1 cellular context compared by ENCODE assay signal in genomic region chr20:36093025-36093803, GRCh38.
TF ChIP-seq lines count a peak whose summit lies in the region.

No MANE protein-coding gene starts in this region.

TF ChIP-seq in K562, 482 proteins besides CTCF, POLR2A, EP300 and RAD21 (continued from another document):
- TF ChIP-seq GMEB1 (CRISPR knock-in tag; IDR thresholded peaks at IDR 0.05) (peak; percentile 70), ATF1 (CRISPR knock-in tag; IDR thresholded peaks at IDR 0.05) (no peak), ATF1 (tag; IDR thresholded peaks at IDR 0.05) (0 out of 2 replicates have a peak, but pooled peaks have one; percentile 19), MAX (CRISPR knock-in tag; IDR thresholded peaks at IDR 0.05) (peak; percentile 51; the same call in 1 of the 2 replicates), ZBTB43 (CRISPR knock-in tag; IDR thresholded peaks at IDR 0.05) (peak; percentile 99), OTX1 (CRISPR knock-in tag; IDR thresholded peaks at IDR 0.05) (peak; percentile 68; the same call in 1 of the 2 replicates), NFATC3 (IDR thresholded peaks at IDR 0.05) (no peak), HDAC2 (IDR thresholded peaks at IDR 0.05) (peak; percentile 57; the same call in 1 of the 2 replicates), CUX1 (CRISPR knock-in tag; IDR thresholded peaks at IDR 0.05) (0 out of 2 replicates have a peak, but pooled peaks have one; percentile 49), CC2D1A (IDR thresholded peaks at IDR 0.05) (peak; percentile 68; the same call in 1 of the 2 replicates), EGR1 (conservative IDR thresholded peaks at IDR 0.05) (peak; percentile 47; the same call in 1 of the 2 replicates), FOXO4 (CRISPR knock-in tag; IDR thresholded peaks at IDR 0.05) (0 out of 2 replicates have a peak, but pooled peaks have one; percentile 8), RBFOX2 (IDR thresholded peaks at IDR 0.05; ENCODE audit: low read depth, low read length) (peak; percentile 33; the same call in 1 of the 2 replicates), ZKSCAN3 (CRISPR knock-in tag; IDR thresholded peaks at IDR 0.05) (no peak), NR2C1 (IDR thresholded peaks at IDR 0.05) (no peak), NR2C1 (tag; IDR thresholded peaks at IDR 0.05) (no peak), ZNF589 (CRISPR knock-in tag; IDR thresholded peaks at IDR 0.05; ENCODE audit: low read depth) (0 out of 2 replicates have a peak, but pooled peaks have one; percentile 56), E2F3 (CRISPR knock-in tag; IDR thresholded peaks at IDR 0.05) (0 out of 2 replicates have a peak, but pooled peaks have one; percentile 4), SMARCE1 (IDR thresholded peaks at IDR 0.05) (no peak), JUND (IDR thresholded peaks at IDR 0.05; ENCODE audit: borderline replicate concordance, low read depth, low read length) (no peak), JUND (tag; IDR thresholded peaks at IDR 0.05; ENCODE audit: borderline replicate concordance, low read depth, low read length) (peak; percentile 27; the same call in 1 of the 3 replicates), ZNF518B (CRISPR knock-in tag; IDR thresholded peaks at IDR 0.05) (no peak), CHD1 (IDR thresholded peaks at IDR 0.05; ENCODE audit: low read length) (peak; percentile 37), MTA1 (IDR thresholded peaks at IDR 0.05; ENCODE audit: borderline replicate concordance) (peak; percentile 56; the same call in 1 of the 2 replicates), CXXC5 (CRISPR knock-in tag; IDR thresholded peaks at IDR 0.05) (peak; percentile 44), AFF4 (CRISPR knock-in tag; IDR thresholded peaks at IDR 0.05) (no peak), ZNF639 (CRISPR knock-in tag; conservative IDR thresholded peaks at IDR 0.05 in 1 of 2, IDR thresholded peaks at IDR 0.05 in 1 of 2) (peak in 1 of 2 experiments; percentile 71; a peak in 1 of 4 replicates), BCOR (IDR thresholded peaks at IDR 0.05) (peak; percentile 67), LARP7 (IDR thresholded peaks at IDR 0.05) (peak; percentile 77; the same call in 1 of the 2 replicates), SMAD4 (CRISPR knock-in tag; conservative IDR thresholded peaks at IDR 0.05) (peak; percentile 61), ZSCAN29 (IDR thresholded peaks at IDR 0.05) (no peak)
